In the genomic region with DNA sequence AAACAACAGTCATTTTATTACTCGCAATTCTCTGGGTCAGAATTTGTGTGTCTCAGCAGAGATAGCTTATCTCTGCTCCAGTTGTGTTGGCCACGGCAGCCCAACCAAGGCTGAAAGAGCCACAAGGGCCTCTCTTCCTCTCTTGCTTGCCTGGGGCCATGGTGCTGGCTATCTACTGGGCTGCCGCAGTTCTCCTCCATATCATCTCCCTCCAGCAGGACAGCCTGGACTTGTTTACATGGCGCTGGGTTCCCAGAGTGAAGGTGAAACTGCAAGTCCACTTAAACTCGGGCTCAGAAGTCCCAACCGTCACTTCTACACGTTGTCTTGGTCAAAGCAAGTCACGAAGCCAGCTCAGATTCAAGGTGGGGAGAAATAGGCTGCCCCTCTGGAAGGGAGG, we compare ENCODE assay signal across 19 cellular contexts.
DNase-seq lines count a peak whose midpoint lies in the region; ATAC-seq and TF ChIP-seq lines count a peak whose summit lies in the region.
"Had no signal": no experiment of that assay in that cellular context is flagged by ENCODE, and none has a peak within 500 bp of the region (broad histone marks: within the 10 kb centered on the region; RNA-seq: fewer than 3 reads in every experiment).

No MANE protein-coding gene starts in this region.

- no peak overlapping the region for H4K8ac ChIP-seq in H9 (replicated peaks; ENCODE audit: insufficient read length, low read depth, low read length)

- no peak for TF ChIP-seq CTCF in H9 (conservative IDR thresholded peaks at IDR 0.05)
- TF ChIP-seq CTCF in endothelial cell (IDR thresholded peaks at IDR 0.05; ENCODE audit: unreplicated experiment) = no peak

- H2BK12ac ChIP-seq in H9 (ENCODE audit: insufficient read length, low read depth, low read length) = no peak overlapping the region

- H3K36me3 Mint-ChIP-seq in H9 (ENCODE audit: insufficient read depth in 1 of 3, low read depth in 3 of 3) (peaks cover 0 to 5% (median 0%) of the 10 kb centered on the region in 3 experiments; a peak in 4 of 7 replicates), endothelial cell (ENCODE audit: low read depth, unreplicated experiment) (peaks cover 5% of the 10 kb centered on the region)
- H3K36me3 Mint-ChIP-seq in stimulated activated effector memory CD8-positive, alpha-beta T cell treated with anti-CD3 and anti-CD28 coated beads, Interleukin-12 subunit alpha, Interleukin-12 subunit beta, amount 100 ng/mL, for 72 hours = no peaks in the 10 kb centered on the region

- WGBS in H9 (ENCODE audit: extremely low coverage, insufficient read length, low lambda C conversion rate) = no CpG with 5 or more reads among the region's 8 CpGs

- H3K9ac ChIP-seq in BLaER1 (no peak overlapping the region), H9 (ENCODE audit: extremely low read depth, insufficient read length, low read length) (no peak overlapping the region)
- H3K9ac ChIP-seq: KMS-11, SK-N-SH had no signal

- H3K4me1 Mint-ChIP-seq in H9 (peaks cover 46 to 49% of the 10 kb centered on the region in 2 experiments), endothelial cell (ENCODE audit: unreplicated experiment) (peaks cover 22% of the 10 kb centered on the region)
- H3K4me1 Mint-ChIP-seq in stimulated activated effector memory CD8-positive, alpha-beta T cell treated with anti-CD3 and anti-CD28 coated beads, Interleukin-12 subunit alpha, Interleukin-12 subunit beta, amount 100 ng/mL, for 72 hours = peaks cover 4% of the 10 kb centered on the region

- H3K9me3 ChIP-seq in BLaER1 (peaks cover 5% of the 10 kb centered on the region; the same call in 1 of the 2 replicates), H9 (ENCODE audit: control insufficient read depth, low read depth, low read length) (no peaks in the 10 kb centered on the region)
- H3K9me3 ChIP-seq: SK-N-SH had no signal

- no peak overlapping the region; the same call in 1 of the 2 replicates for H3K14ac ChIP-seq in H9 (ENCODE audit: insufficient read depth, low read length)

- H3K27ac ChIP-seq in BLaER1 (no peak overlapping the region), H9 (ENCODE audit: insufficient read length, low read depth, low read length) (no peak overlapping the region)
- H3K27ac ChIP-seq: KMS-11, RWPE1 had no signal

- H3K36me3 ChIP-seq in BLaER1 = no peaks in the 10 kb centered on the region

- H3K4me3 Mint-ChIP-seq in H9 (no peak overlapping the region), endothelial cell (ENCODE audit: unreplicated experiment) (peak overlapping the region; percentile 53)
- no peak overlapping the region for H3K4me3 Mint-ChIP-seq in stimulated activated effector memory CD8-positive, alpha-beta T cell treated with anti-CD3 and anti-CD28 coated beads, Interleukin-12 subunit alpha, Interleukin-12 subunit beta, amount 100 ng/mL, for 72 hours

- H4K5ac ChIP-seq in H9 (ENCODE audit: insufficient read length, low read depth, low read length) = no peak overlapping the region

- H3K4me3 ChIP-seq in BLaER1 = no peak overlapping the region
- H3K4me3 ChIP-seq: GM12878 had no signal

- H2BK15ac ChIP-seq in H9 (ENCODE audit: low read depth, low read length) = no peak overlapping the region

- no peak overlapping the region for H3K56ac ChIP-seq in H9 (ENCODE audit: insufficient read length, low read depth, low read length)

- H3K9me3 Mint-ChIP-seq in H9 = peaks cover 3 to 5% of the 10 kb centered on the region in 2 experiments; a peak in 2 of 5 replicates
- no peaks in the 10 kb centered on the region for H3K9me3 Mint-ChIP-seq in endothelial cell (ENCODE audit: unreplicated experiment)
- peaks cover 4% of the 10 kb centered on the region for H3K9me3 Mint-ChIP-seq in stimulated activated effector memory CD8-positive, alpha-beta T cell treated with anti-CD3 and anti-CD28 coated beads, Interleukin-12 subunit alpha, Interleukin-12 subunit beta, amount 100 ng/mL, for 72 hours

- no peak overlapping the region for H2BK20ac ChIP-seq in H9 (ENCODE audit: low read depth, low read length, poor library complexity, severe bottlenecking)

- H4K20me1 ChIP-seq in BLaER1 (no peaks in the 10 kb centered on the region), H9 (ENCODE audit: control insufficient read depth, insufficient read depth, insufficient read length) (no peaks in the 10 kb centered on the region)

- H2AFZ ChIP-seq in H9 (ENCODE audit: low read length) = no peak overlapping the region

- no peak overlapping the region for H3K23ac ChIP-seq in H9 (ENCODE audit: insufficient read length, low read depth, low read length)

- H3K27ac Mint-ChIP-seq in H9 (peak overlapping the region in 2 of 3 experiments; percentile 46; a peak in 1 of 7 replicates), endothelial cell (ENCODE audit: unreplicated experiment) (no peak overlapping the region)
- no peak overlapping the region for H3K27ac Mint-ChIP-seq in stimulated activated effector memory CD8-positive, alpha-beta T cell treated with anti-CD3 and anti-CD28 coated beads, Interleukin-12 subunit alpha, Interleukin-12 subunit beta, amount 100 ng/mL, for 72 hours

- H3K27me3 Mint-ChIP-seq in H9 (ENCODE audit: low read depth) (peaks cover 15% of the 10 kb centered on the region), endothelial cell (ENCODE audit: unreplicated experiment) (peaks cover 6% of the 10 kb centered on the region)

- peak overlapping the region; percentile 29 for H3K4me2 ChIP-seq in BLaER1
- H3K4me2 ChIP-seq in H9 (ENCODE audit: insufficient read depth, insufficient read length, low read length) = no peak overlapping the region
- H3K4me2 ChIP-seq: KMS-11, SK-N-SH had no signal

- H4K91ac ChIP-seq in H9 (ENCODE audit: insufficient read length, low read depth, low read length) = no peak overlapping the region

- H2BK5ac ChIP-seq in H9 (ENCODE audit: insufficient read length, low read length) = no peak overlapping the region

- no peaks in the 10 kb centered on the region for H3K79me1 ChIP-seq in H9 (ENCODE audit: insufficient read depth, low read depth, low read length, poor library complexity, severe bottlenecking)

- H3K4ac ChIP-seq in H9 (ENCODE audit: low read depth, low read length) = no peak overlapping the region

- ATAC-seq in HG03571 (IDR thresholded peaks at IDR 0.05; ENCODE audit: unreplicated experiment) (no peak), GM18861 (IDR thresholded peaks at IDR 0.05; ENCODE audit: unreplicated experiment) (no peak)
- ATAC-seq in stimulated activated effector memory CD8-positive, alpha-beta T cell treated with anti-CD3 and anti-CD28 coated beads, Interleukin-12 subunit alpha, Interleukin-12 subunit beta, amount 100 ng/mL, for 72 hours = no peak
- ATAC-seq: GM12878, PC-3 had no signal

- no peak overlapping the region for H2BK120ac ChIP-seq in H9 (ENCODE audit: low read depth, low read length, poor library complexity, severe bottlenecking)

- no peak overlapping the region for H3K18ac ChIP-seq in H9 (ENCODE audit: insufficient read length, low read depth, low read length)

- H3K23me2 ChIP-seq in H9 (ENCODE audit: insufficient read length, low read depth, low read length, poor library complexity, severe bottlenecking) = no peaks in the 10 kb centered on the region

- DNase-seq in H9 = no peak
- peak; percentile 83 for DNase-seq in OCI-M1 (lab: John Stamatoyannopoulos, UW)
- DNase-seq in endothelial cell (ENCODE audit: low spot score) = no peak
- no peak for DNase-seq in DMS114 treated with DMSO at 0.1 percent for 48 hours (lab: John Stamatoyannopoulos, UW; ENCODE audit: unreplicated experiment)
- no peak for DNase-seq in stimulated activated effector memory CD8-positive, alpha-beta T cell treated with anti-CD3 and anti-CD28 coated beads, Interleukin-12 subunit alpha, Interleukin-12 subunit beta, amount 100 ng/mL, for 72 hours (ENCODE audit: low spot score in 2 of 2)
- DNase-seq: DMS79 treated with DMSO at 0.1 percent for 48 hours, NCI-H1694, NCI-H2081 treated with DMSO at 0.1 percent for 48 hours, NCI-H446, NCI-H526, PC-3, SHP77 treated with DMSO at 0.1 percent for 48 hours had no signal

- H3K4me1 ChIP-seq in BLaER1 = peaks cover 29% of the 10 kb centered on the region
- peaks cover 21% of the 10 kb centered on the region; the same call in 1 of the 2 replicates for H3K4me1 ChIP-seq in H9 (ENCODE audit: insufficient read depth, low read length)

- no peak overlapping the region for H2AK5ac ChIP-seq in H9 (ENCODE audit: insufficient read length, low read length)

- no peaks in the 10 kb centered on the region for H3K79me2 ChIP-seq in H9 (ENCODE audit: insufficient read depth, low read length)

- H3K27me3 ChIP-seq in BLaER1 (no peaks in the 10 kb centered on the region; the same call in 1 of the 2 replicates), H9 (ENCODE audit: insufficient read depth, low read length) (no peaks in the 10 kb centered on the region)

- H3T11ph ChIP-seq in H9 (ENCODE audit: low read length) = no peak overlapping the region

Comparison
In these comparisons a context has a peak if more than half of its experiments do, and no peak if none do; other contexts are left out.
1. H3K27ac Mint-ChIP-seq: peak in H9 (2 of 3); none in endothelial cell (single experiment) and stimulated activated effector memory CD8-positive, alpha-beta T cell treated with anti-CD3 and anti-CD28 coated beads, Interleukin-12 subunit alpha, Interleukin-12 subunit beta, amount 100 ng/mL, for 72 hours (single experiment).